Comparison of ENCODE assay signal across 13 cellular contexts in genomic region chr15:62035256-62035908, GRCh38. TPM values are rescaled to one million over a fixed set of nuclear protein-coding genes. Genes with fewer than 3 reads are reported as not detected.
DNase-seq lines count a peak whose midpoint lies in the region; ATAC-seq and TF ChIP-seq lines count a peak whose summit lies in the region.
"Had no signal": no experiment of that assay in that cellular context is flagged by ENCODE, and none has a peak within 500 bp of the region (broad histone marks: within the 10 kb centered on the region; RNA-seq: fewer than 3 reads in every experiment).

No MANE protein-coding gene starts in this region.

- H3K27me3 ChIP-seq in gastrocnemius medialis, result no peaks in the 10 kb centered on the region
- no peaks in the 10 kb centered on the region for H3K27me3 ChIP-seq in naive thymus-derived CD4-positive, alpha-beta T cell (ENCODE audit: control insufficient read depth in 2 of 2, insufficient read depth in 2 of 2, low read length in 2 of 2)

- H3K4me1 Mint-ChIP-seq in naive thymus-derived CD4-positive, alpha-beta T cell, result peaks cover 6 to 22% (median 12%) of the 10 kb centered on the region in 7 donors
- H3K4me1 Mint-ChIP-seq in endothelial cell (ENCODE audit: unreplicated experiment), result no peaks in the 10 kb centered on the region

- CTCF ChIA-PET in naive thymus-derived CD4-positive, alpha-beta T cell (lab: Charles Lee), result no interaction called here

- H3K4me3 ChIP-seq in gastrocnemius medialis, result no peak overlapping the region
- no peak overlapping the region for H3K4me3 ChIP-seq in naive thymus-derived CD4-positive, alpha-beta T cell (ENCODE audit: low read length)

- H3K27ac ChIP-seq in gastrocnemius medialis, result peak overlapping the region; percentile 12 to 49 (median 38)
- no peak overlapping the region for H3K27ac ChIP-seq in naive thymus-derived CD4-positive, alpha-beta T cell (ENCODE audit: low read depth, low read length)

- in situ Hi-C loops in gastrocnemius medialis (cut with MboI; ENCODE audit: low sequenced_read_pairs in 4 of 4), result no loop called here

- peaks cover 0 to 7% (median 0%) of the 10 kb centered on the region in 11 donors for H3K9me3 Mint-ChIP-seq in naive thymus-derived CD4-positive, alpha-beta T cell
- no peaks in the 10 kb centered on the region for H3K9me3 Mint-ChIP-seq in endothelial cell (ENCODE audit: unreplicated experiment)

- POLR2A ChIA-PET in naive thymus-derived CD4-positive, alpha-beta T cell (lab: Charles Lee), result no interaction called here

- intact Hi-C loops in gastrocnemius medialis (cut with DNase I; ENCODE audit: low total_unique reads), result no loop called here
- intact Hi-C loops in naive thymus-derived CD4-positive, alpha-beta T cell (cut with micrococcal nuclease), result no loop called here

- no peak for DNase-seq in activated CD4-positive, CD25-positive, alpha-beta regulatory T cell (lab: John Stamatoyannopoulos, UW)
- DNase-seq in RPMI7951 (ENCODE audit: low read depth) (peak; percentile 62), fibroblast of gingiva (ENCODE audit: low read depth) (peak; percentile 15), gastrocnemius medialis (no peak), endothelial cell (ENCODE audit: low spot score) (no peak)
- DNase-seq in naive thymus-derived CD4-positive, alpha-beta T cell, result no peak
- DNase-seq: 8988T, activated B cell treated with CpG ODN at 0.5 μM for 24 hours, Kasumi-1, naive B cell, Right ventricle myocardium superior had no signal

- H3K4me3 Mint-ChIP-seq in naive thymus-derived CD4-positive, alpha-beta T cell, result no peak overlapping the region
- H3K4me3 Mint-ChIP-seq in endothelial cell (ENCODE audit: unreplicated experiment), result no peak overlapping the region
- H3K4me3 Mint-ChIP-seq: activated B cell treated with CpG ODN at 0.5 μM for 24 hours, naive B cell had no signal

- H3K9me3 ChIP-seq in gastrocnemius medialis, result no peaks in the 10 kb centered on the region
- no peaks in the 10 kb centered on the region for H3K9me3 ChIP-seq in naive thymus-derived CD4-positive, alpha-beta T cell (ENCODE audit: control insufficient read depth in 2 of 3, low read length in 3 of 3)

- peak; percentile 60 to 75 for ATAC-seq in activated CD4-positive, CD25-positive, alpha-beta regulatory T cell treated with anti-CD3 and anti-CD28 coated beads, Interleukin-2, amount 50 U/mL, for 24 hours
- ATAC-seq in gastrocnemius medialis (peak; percentile 82 to 86), GM21737 (IDR thresholded peaks at IDR 0.05; ENCODE audit: unreplicated experiment) (no peak)
- ATAC-seq in naive thymus-derived CD4-positive, alpha-beta T cell, result no peak

- H3K27ac Mint-ChIP-seq in naive thymus-derived CD4-positive, alpha-beta T cell, result no peak overlapping the region
- H3K27ac Mint-ChIP-seq in endothelial cell (ENCODE audit: unreplicated experiment), result no peak overlapping the region
- H3K27ac Mint-ChIP-seq: activated B cell treated with CpG ODN at 0.5 μM for 24 hours had no signal

- TF ChIP-seq CTCF in gastrocnemius medialis (IDR thresholded peaks at IDR 0.05 in 4 of 5, conservative IDR thresholded peaks at IDR 0.05 in 1 of 5) (no peak), endothelial cell (IDR thresholded peaks at IDR 0.05; ENCODE audit: unreplicated experiment) (no peak)

- no peaks in the 10 kb centered on the region for H3K27me3 Mint-ChIP-seq in naive thymus-derived CD4-positive, alpha-beta T cell
- H3K27me3 Mint-ChIP-seq in endothelial cell (ENCODE audit: unreplicated experiment), result no peaks in the 10 kb centered on the region
- H3K27me3 Mint-ChIP-seq: activated B cell treated with CpG ODN at 0.5 μM for 24 hours, naive B cell had no signal

- peaks cover 0 to 13% of the 10 kb centered on the region in 2 donors for H3K36me3 ChIP-seq in gastrocnemius medialis
- H3K36me3 ChIP-seq in naive thymus-derived CD4-positive, alpha-beta T cell (ENCODE audit: control insufficient read depth in 2 of 3, insufficient read depth in 3 of 3, low read length in 3 of 3), result peaks cover 0 to 11% (median 0%) of the 10 kb centered on the region in 3 experiments

- peaks cover 12 to 48% (median 31%) of the 10 kb centered on the region in 5 donors for H3K36me3 Mint-ChIP-seq in naive thymus-derived CD4-positive, alpha-beta T cell
- H3K36me3 Mint-ChIP-seq in endothelial cell (ENCODE audit: low read depth, unreplicated experiment), result peaks cover 13% of the 10 kb centered on the region

- peaks cover 15 to 17% of the 10 kb centered on the region in 2 donors for H3K4me1 ChIP-seq in gastrocnemius medialis
- H3K4me1 ChIP-seq in naive thymus-derived CD4-positive, alpha-beta T cell (ENCODE audit: control insufficient read depth in 2 of 2, insufficient read depth in 2 of 2, low read length in 2 of 2), result no peaks in the 10 kb centered on the region

- TF ChIP-seq POLR2A in gastrocnemius medialis (IDR thresholded peaks at IDR 0.05), result no peak

RNA-seq across cellular contexts. Expression of gene VPS13C, which starts 24.9 kb away (rescaled TPM):
- total RNA-seq in RPMI7951 (2014; rRNA removed; shearing (Covaris generic)), result 20.9 and 30.3 TPM in 2 replicates
- total RNA-seq in gastrocnemius medialis (10 to 100 TPM; 27.6 to 79.6 (median 30.5) TPM), endothelial cell (ENCODE audit: unreplicated experiment) (50.9 TPM)
- 100 to 1,000 TPM; 104 to 159 (median 144) TPM for total RNA-seq in naive thymus-derived CD4-positive, alpha-beta T cell
- 10 to 100 TPM; 12.7 to 16.8 TPM for polyA plus RNA-seq in naive thymus-derived CD4-positive, alpha-beta T cell

RNA-seq across cellular contexts. Expression of gene C2CD4A, which starts 31.4 kb away (rescaled TPM):
- not detected in 2 replicates for total RNA-seq in RPMI7951 (2014; rRNA removed; shearing (Covaris generic))
- total RNA-seq in gastrocnemius medialis (under 1 TPM in 3 of 4 donors, not detected in 1; 0.23 to 0.66 (median 0.47) TPM), endothelial cell (ENCODE audit: unreplicated experiment) (0.18 TPM)
- not detected for total RNA-seq in naive thymus-derived CD4-positive, alpha-beta T cell
- polyA plus RNA-seq in naive thymus-derived CD4-positive, alpha-beta T cell, result not detected
- total RNA-seq: activated B cell treated with CpG ODN at 0.5 μM for 24 hours, Right ventricle myocardium superior had no signal

Comparison
In these comparisons a context has a peak if more than half of its experiments do, and no peak if none do; other contexts are left out.
1. ATAC-seq: peak in activated CD4-positive, CD25-positive, alpha-beta regulatory T cell treated with anti-CD3 and anti-CD28 coated beads, Interleukin-2, amount 50 U/mL, for 24 hours (2 of 2) and gastrocnemius medialis (2 of 2); none in GM21737 (single experiment) and naive thymus-derived CD4-positive, alpha-beta T cell (single experiment).
2. DNase-seq: peak in RPMI7951 (single experiment) and fibroblast of gingiva (single experiment); none in activated CD4-positive, CD25-positive, alpha-beta regulatory T cell (0 of 4), gastrocnemius medialis (0 of 2), naive thymus-derived CD4-positive, alpha-beta T cell (0 of 9) and endothelial cell (single experiment).